37 cellular contexts compared by ENCODE assay signal in genomic region chr12:10779103-10779502, GRCh38. TPM values are rescaled to one million over a fixed set of nuclear protein-coding genes. Genes with fewer than 3 reads are reported as not detected.
"Had no signal": no experiment of that assay in that cellular context is flagged by ENCODE, and none has a peak within 500 bp of the region (broad histone marks: within the 10 kb centered on the region; RNA-seq: fewer than 3 reads in every experiment).

No MANE protein-coding gene starts in this region.

- H3K36me3 Mint-ChIP-seq: brain; stimulated activated memory B cell treated with anti-CD40 and anti-IgM and Interleukin-4, amounts not matched to agents 10 μg/mL and 1 μg/mL and 100 μg/mL, for 72 hours had no signal

- H3K9me3 Mint-ChIP-seq: activated T-cell treated with anti-CD3 and anti-CD28 coated beads, Interleukin-2, amount 50 U/mL, for 72 hours; brain; nephron; stimulated activated memory B cell treated with anti-CD40 and anti-IgM and Interleukin-4, amounts not matched to agents 10 μg/mL and 1 μg/mL and 100 μg/mL, for 72 hours; stimulated activated naive CD8-positive, alpha-beta T cell treated with anti-CD3 and anti-CD28 coated beads, Interleukin-15, amount 100 ng/mL, for 72 hours; T-helper 2 cell treated with Interferon-gamma antibody and Interleukin-4, amounts not matched to agents 5 μg/mL and 100 μg/mL, for 36 hours had no signal

- H2AFZ ChIP-seq: hepatocyte had no signal

- FAIRE-seq: pancreas had no signal

- H3K4me1 ChIP-seq: gastrocnemius medialis, pancreas, prostate gland, sigmoid colon, upper lobe of left lung had no signal

- ATAC-seq: activated T-cell treated with anti-CD3 and anti-CD28 coated beads, Interleukin-2, amount 50 U/mL, for 72 hours; gastrocnemius medialis; left ventricle myocardium superior; mucosa of descending colon; pancreas; stimulated activated memory B cell treated with anti-CD40 and anti-IgM and Interleukin-4, amounts not matched to agents 10 μg/mL and 1 μg/mL and 100 μg/mL, for 72 hours; stimulated activated naive CD8-positive, alpha-beta T cell treated with anti-CD3 and anti-CD28 coated beads, Interleukin-15, amount 100 ng/mL, for 72 hours had no signal

- H3K4me3 ChIP-seq: cardiac muscle cell, coronary artery, dorsolateral prefrontal cortex, gastrocnemius medialis, hepatocyte, mucosa of descending colon, pancreas, prostate gland, sigmoid colon, smooth muscle cell, upper lobe of left lung had no signal

- H3K4me2 ChIP-seq: hepatocyte, smooth muscle cell had no signal

- H3K36me3 ChIP-seq: cardiac muscle cell, gastrocnemius medialis, pancreas, prostate gland, sigmoid colon, upper lobe of left lung had no signal

- H3K27me3 Mint-ChIP-seq: brain had no signal

- H3K27ac ChIP-seq: cardiac muscle cell, coronary artery, dorsolateral prefrontal cortex, gastrocnemius medialis, hepatocyte, pancreas, prostate gland, sigmoid colon, upper lobe of left lung had no signal

- H3K79me2 ChIP-seq: hepatocyte had no signal

- H3K27me3 ChIP-seq: gastrocnemius medialis, hepatocyte, sigmoid colon, upper lobe of left lung had no signal

- H3K27ac Mint-ChIP-seq: activated naive CD8-positive, alpha-beta T cell; activated T-cell treated with anti-CD3 and anti-CD28 coated beads, Interleukin-2, amount 50 U/mL, for 72 hours; brain; nephron; stimulated activated memory B cell treated with anti-CD40 and anti-IgM and Interleukin-4, amounts not matched to agents 10 μg/mL and 1 μg/mL and 100 μg/mL, for 72 hours; stimulated activated naive CD8-positive, alpha-beta T cell treated with anti-CD3 and anti-CD28 coated beads, Interleukin-15, amount 100 ng/mL, for 72 hours; T-helper 2 cell treated with Interferon-gamma antibody and Interleukin-4, amounts not matched to agents 5 μg/mL and 100 μg/mL, for 36 hours had no signal

- H3K9me3 ChIP-seq: gastrocnemius medialis, mucosa of descending colon, pancreas, prostate gland, sigmoid colon, upper lobe of left lung had no signal

- H3K4me1 Mint-ChIP-seq: brain; nephron; stimulated activated memory B cell treated with anti-CD40 and anti-IgM and Interleukin-4, amounts not matched to agents 10 μg/mL and 1 μg/mL and 100 μg/mL, for 72 hours; stimulated activated naive CD8-positive, alpha-beta T cell treated with anti-CD3 and anti-CD28 coated beads, Interleukin-15, amount 100 ng/mL, for 72 hours had no signal

- DNase-seq: activated CD4-positive, alpha-beta T cell treated with anti-CD3 and anti-CD28 coated beads for 4 hours; activated CD4-positive, alpha-beta T cell treated with anti-CD3 and anti-CD28 coated beads, Interleukin-2, amount 50 U/mL, for 4 hours; activated CD4-positive, CD25-positive, alpha-beta regulatory T cell; activated naive CD4-positive, alpha-beta T cell treated with Interleukin-2 at 50 U/mL for 16 hours; activated T-cell treated with anti-CD3 and anti-CD28 coated beads for 4 hours; activated T-cell treated with anti-CD3 and anti-CD28 coated beads, Interleukin-2, amount 50 U/mL, for 72 hours; anterior cingulate cortex; dorsolateral prefrontal cortex; effector memory CD4-positive, alpha-beta T cell; erythroblast; gastrocnemius medialis; islet precursor cell; left ventricle myocardium superior; mucosa of descending colon; nucleus accumbens; pancreas; sigmoid colon; stimulated activated CD4-positive, alpha-beta T cell treated with anti-CD3 and anti-CD28 coated beads, Interleukin-1b, Interleukin-23, amount 100 ng/mL, for 48 hours; stimulated activated CD4-positive, alpha-beta T cell treated with anti-CD3 and anti-CD28 coated beads, Interleukin-4, amount 100 ng/mL, for 4 hours; stimulated activated CD8-positive, alpha-beta memory T cell treated with anti-CD3 and anti-CD28 coated beads, Interleukin-4, amount 100 ng/mL, for 48 hours; stimulated activated naive CD8-positive, alpha-beta T cell treated with anti-CD3 and anti-CD28 coated beads, Interleukin-15, amount 100 ng/mL, for 72 hours; substantia nigra; upper lobe of left lung had no signal

- H3K4me3 Mint-ChIP-seq: activated naive CD8-positive, alpha-beta T cell; activated T-cell treated with anti-CD3 and anti-CD28 coated beads, Interleukin-2, amount 50 U/mL, for 72 hours; brain; nephron; stimulated activated memory B cell treated with anti-CD40 and anti-IgM and Interleukin-4, amounts not matched to agents 10 μg/mL and 1 μg/mL and 100 μg/mL, for 72 hours; stimulated activated naive CD8-positive, alpha-beta T cell treated with anti-CD3 and anti-CD28 coated beads, Interleukin-15, amount 100 ng/mL, for 72 hours; T-helper 2 cell treated with Interferon-gamma antibody and Interleukin-4, amounts not matched to agents 5 μg/mL and 100 μg/mL, for 36 hours had no signal

RNA-seq across cellular contexts. Expression of gene TAS2R7, which starts 23.3 kb away (rescaled TPM):
- total RNA-seq: activated T-cell treated with anti-CD3 and anti-CD28 coated beads, Interleukin-2, amount 50 U/mL, for 72 hours; cardiac muscle cell; gastrocnemius medialis; hepatocyte; left ventricle myocardium superior; lung microvascular endothelial cell; mesenteric fat pad; mucosa of descending colon; pancreas; prostate gland; sigmoid colon; smooth muscle cell had no signal
- polyA plus RNA-seq: adipose tissue, cardiac muscle cell, hepatocyte, pancreas, sigmoid colon, smooth muscle cell, thymus had no signal

RNA-seq across cellular contexts. Expression of gene TAS2R8, which starts 28.0 kb away (rescaled TPM):
- total RNA-seq: activated T-cell treated with anti-CD3 and anti-CD28 coated beads, Interleukin-2, amount 50 U/mL, for 72 hours; hepatocyte; left ventricle myocardium superior; lung microvascular endothelial cell; mesenteric fat pad; mucosa of descending colon; pancreas; prostate gland; upper lobe of left lung had no signal
- polyA plus RNA-seq: adipose tissue, cardiac muscle cell, hepatocyte, sigmoid colon, smooth muscle cell, thymus had no signal

RNA-seq across cellular contexts. Expression of gene TAS2R9, which starts 30.9 kb away (rescaled TPM):
- total RNA-seq: activated T-cell treated with anti-CD3 and anti-CD28 coated beads, Interleukin-2, amount 50 U/mL, for 72 hours; left ventricle myocardium superior; lung microvascular endothelial cell; mesenteric fat pad; mucosa of descending colon; pancreas; prostate gland; sigmoid colon; upper lobe of left lung had no signal
- polyA plus RNA-seq: cardiac muscle cell, hepatocyte, pancreas, sigmoid colon, smooth muscle cell, thymus had no signal

RNA-seq across cellular contexts. Expression of gene TAS2R10, which starts 47.1 kb away (rescaled TPM):
- total RNA-seq: left ventricle myocardium superior had no signal
- polyA plus RNA-seq: hepatocyte had no signal
